ENCODE assay signal across 1 cellular context in the genomic region with DNA sequence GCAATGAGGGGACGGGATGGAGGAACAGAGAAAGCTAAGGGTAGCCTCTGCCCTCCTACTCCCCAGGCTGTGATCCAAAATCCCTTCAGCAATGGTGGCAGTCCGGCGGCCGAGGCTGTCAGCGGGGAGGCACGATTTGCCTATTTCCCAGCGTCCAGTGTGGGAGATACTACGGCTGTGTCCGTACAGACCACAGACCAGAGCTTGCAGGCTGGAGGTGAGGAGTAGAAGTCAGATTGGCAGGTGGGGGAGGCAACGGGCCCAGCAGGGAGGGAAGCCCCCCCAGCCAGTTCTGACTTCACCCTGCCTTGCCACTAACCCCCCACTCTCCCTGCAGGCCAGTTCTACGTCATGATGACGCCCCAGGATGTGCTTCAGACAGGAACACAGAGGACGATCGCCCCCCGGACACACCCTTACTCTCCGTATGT.
TF ChIP-seq lines count a peak whose summit lies in the region.

No MANE protein-coding gene starts in this region.

TF ChIP-seq in endothelial cell of umbilical vein, 7 proteins besides CTCF, POLR2A, EP300 and RAD21:
- TF ChIP-seq, protein P1, sequence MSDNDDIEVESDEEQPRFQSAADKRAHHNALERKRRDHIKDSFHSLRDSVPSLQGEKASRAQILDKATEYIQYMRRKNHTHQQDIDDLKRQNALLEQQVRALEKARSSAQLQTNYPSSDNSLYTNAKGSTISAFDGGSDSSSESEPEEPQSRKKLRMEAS (IDR thresholded peaks at IDR 0.05; ENCODE audit: insufficient read depth, insufficient read length), result no peak
- TF ChIP-seq MYC (IDR thresholded peaks at IDR 0.05; ENCODE audit: low read depth, low read length), result no peak
- no peak for TF ChIP-seq POLR2AphosphoS5 (IDR thresholded peaks at IDR 0.05; ENCODE audit: insufficient read depth, low read depth, low read length)
- no peak for TF ChIP-seq FOS (IDR thresholded peaks at IDR 0.05; ENCODE audit: borderline replicate concordance, insufficient read depth, low read length)
